23 cellular contexts compared by ENCODE assay signal in the genomic region with DNA sequence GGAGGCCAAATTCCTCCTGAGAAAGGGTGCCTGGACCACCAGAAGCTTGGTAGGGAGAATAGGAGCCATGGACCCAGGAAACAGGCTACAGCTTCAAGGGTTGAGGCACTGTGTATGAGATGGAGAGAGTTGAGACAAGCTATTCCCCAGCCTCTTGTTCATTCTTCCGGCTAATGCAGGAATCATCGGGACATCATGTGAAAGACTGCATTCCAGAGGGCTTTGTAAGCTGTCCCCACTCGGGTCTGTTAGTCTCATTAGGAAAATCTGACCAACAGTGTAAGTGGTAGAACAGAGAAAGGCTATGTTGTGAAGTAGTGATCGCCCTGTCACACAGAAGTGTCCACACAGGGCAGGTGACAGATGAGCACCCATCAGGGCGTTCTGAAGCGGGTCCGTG.
DNase-seq lines count a peak whose midpoint lies in the region; ATAC-seq and TF ChIP-seq lines count a peak whose summit lies in the region.
"Had no signal": no experiment of that assay in that cellular context is flagged by ENCODE, and none has a peak within 500 bp of the region (broad histone marks: within the 10 kb centered on the region; RNA-seq: fewer than 3 reads in every experiment).

No MANE protein-coding gene starts in this region.

- H2AK9ac ChIP-seq in IMR-90 (replicated peaks; ENCODE audit: low read depth, low read length, poor library complexity): peak overlapping the region; percentile 86

- dilution Hi-C loops in IMR-90 (cut with HindIII; ENCODE audit: low sequenced_read_pairs, unreplicated experiment): no loop called here

- H3K4me3 Mint-ChIP-seq in T-helper 2 cell treated with Interferon-gamma antibody and Interleukin-4, amounts not matched to agents 5 μg/mL and 100 μg/mL, for 36 hours: no peak overlapping the region
- H3K4me3 Mint-ChIP-seq: activated CD8-positive, alpha-beta T cell treated with anti-CD3 and anti-CD28 coated beads, Interleukin-2, amount 10 ng/mL, durations not matched to agents 7 days and 5 days; stimulated activated naive CD8-positive, alpha-beta T cell treated with anti-CD3 and anti-CD28 coated beads, Interleukin-15, Interleukin-2, amounts not matched to agents 100 ng/mL and 50 ng/mL, for 24 hours had no signal

- H2BK20ac ChIP-seq in IMR-90 (ENCODE audit: low read depth, low read length): peak overlapping the region; percentile 92

- H3K27ac ChIP-seq in IMR-90 (ENCODE audit: insufficient read depth, low read length) (peak overlapping the region; percentile 70), fibroblast of lung (ENCODE audit: insufficient read depth, low read length) (no peak overlapping the region), thyroid gland (peak overlapping the region in 1 of 3 donors; percentile 24), sigmoid colon (no peak overlapping the region)
- H3K27ac ChIP-seq: adrenal gland, C4-2B, epithelial cell of prostate, gastrocnemius medialis, neutrophil had no signal

- no peak overlapping the region for H3K9ac ChIP-seq in IMR-90 (ENCODE audit: low read depth, low read length)
- no peak overlapping the region for H3K9ac ChIP-seq in fibroblast of lung (ENCODE audit: insufficient read depth, low read length)

- 65% methylated on average over 5 of the region's 7 CpGs; no CpG with 5 or more reads in 1 of the 2 experiments for WGBS in IMR-90 (ENCODE audit: extremely low coverage in 2 of 2, insufficient read length in 1 of 2), 2 experiments
- WGBS in thyroid gland, 2 donors: 86 to 90% methylated on average over 7 of the region's 7 CpGs
- WGBS in sigmoid colon, 2 donors: 83 to 86% methylated on average over 7 of the region's 7 CpGs

- H3K79me1 ChIP-seq in IMR-90 (ENCODE audit: low read depth in 1 of 2, low read length in 2 of 2): peaks cover 9 to 51% of the 10 kb centered on the region in 2 experiments; a peak in 3 of 4 replicates

- H3K4me3 ChIP-seq in AG10803 (ENCODE audit: low read length) (no peak overlapping the region), IMR-90 (ENCODE audit: insufficient read depth, low read depth, low read length) (no peak overlapping the region), fibroblast of lung (replicated peaks in 1 of 4; ENCODE audit: control extremely low read depth in 1 of 4, insufficient read depth in 1 of 4, low read depth in 3 of 4, low read length in 4 of 4) (no peak overlapping the region), thyroid gland (replicated peaks in 1 of 3) (no peak overlapping the region), sigmoid colon (no peak overlapping the region)
- H3K4me3 ChIP-seq: adrenal gland, gastrocnemius medialis, lung had no signal

- peak; percentile 67 for DNase-seq in AG10803 (ENCODE audit: low read depth)
- DNase-seq in IMR-90: peak; percentile 70
- peak; percentile 16 to 81 for DNase-seq in fibroblast of lung (ENCODE audit: low read depth in 2 of 2)
- peak; percentile 28 for DNase-seq in non-pigmented ciliary epithelial cell (ENCODE audit: low read depth)
- DNase-seq in T-helper 2 cell treated with Interferon-gamma antibody and Interleukin-4, amounts not matched to agents 5 μg/mL and 100 μg/mL, for 36 hours (ENCODE audit: low spot score): no peak
- DNase-seq in Kasumi-1 (lab: John Stamatoyannopoulos, UW): no peak
- DNase-seq in thyroid gland: no peak
- DNase-seq in sigmoid colon: no peak
- DNase-seq: activated CD8-positive, alpha-beta T cell treated with anti-CD3 and anti-CD28 coated beads, Interleukin-2, amount 10 ng/mL, durations not matched to agents 7 days and 5 days; adrenal gland; central memory CD4-positive, alpha-beta T cell; gastrocnemius medialis; MV-4-11; NCI-H1694; NCI-H2171 treated with DMSO at 0.1 percent for 48 hours; stimulated activated CD4-positive, alpha-beta T cell treated with anti-CD3 and anti-CD28 coated beads, Interleukin-12 subunit alpha, Interleukin-12 subunit beta, amount 100 ng/mL, for 4 hours; trophoblast cell had no signal

- peak overlapping the region; percentile 86 for H4K5ac ChIP-seq in IMR-90 (ENCODE audit: low read depth, low read length)

- peak overlapping the region; percentile 54 for H3K4me2 ChIP-seq in IMR-90 (ENCODE audit: low read depth, low read length)
- H3K4me2 ChIP-seq in fibroblast of lung (ENCODE audit: extremely low read depth, insufficient read depth, low read length): no peak overlapping the region

- H2BK120ac ChIP-seq in IMR-90 (ENCODE audit: low read depth, low read length): peak overlapping the region; percentile 95

- peak overlapping the region; percentile 94 for H2AK5ac ChIP-seq in IMR-90 (ENCODE audit: low read depth, low read length)

- peak overlapping the region; percentile 95 for H3K4ac ChIP-seq in IMR-90 (ENCODE audit: low read depth, low read length)

- no peaks in the 10 kb centered on the region for H3K36me3 Mint-ChIP-seq in T-helper 2 cell treated with Interferon-gamma antibody and Interleukin-4, amounts not matched to agents 5 μg/mL and 100 μg/mL, for 36 hours (ENCODE audit: low read depth)

- no peak overlapping the region for H3K56ac ChIP-seq in IMR-90 (ENCODE audit: extremely low read depth, insufficient read depth, low read length)

- no peaks in the 10 kb centered on the region for H3K79me2 ChIP-seq in fibroblast of lung (ENCODE audit: control insufficient read depth, insufficient read depth, low read length)

- no peaks in the 10 kb centered on the region for H3K9me3 Mint-ChIP-seq in T-helper 2 cell treated with Interferon-gamma antibody and Interleukin-4, amounts not matched to agents 5 μg/mL and 100 μg/mL, for 36 hours
- H3K9me3 Mint-ChIP-seq: stimulated activated naive CD8-positive, alpha-beta T cell treated with anti-CD3 and anti-CD28 coated beads, Interleukin-15, Interleukin-2, amounts not matched to agents 100 ng/mL and 50 ng/mL, for 24 hours had no signal

- intact Hi-C loops in IMR-90 (cut with micrococcal nuclease): no loop called here
- intact Hi-C loops in thyroid gland (cut with DNase I): no loop called here
- intact Hi-C loops in sigmoid colon (cut with DNase I): no loop called here

- H3K4me1 ChIP-seq in IMR-90 (ENCODE audit: control insufficient read depth, insufficient read depth, low read length) (peaks cover 18% of the 10 kb centered on the region), fibroblast of lung (ENCODE audit: control insufficient read depth, extremely low read depth, insufficient read depth, low read length) (no peaks in the 10 kb centered on the region), thyroid gland (peaks cover 6 to 8% of the 10 kb centered on the region in 2 donors), sigmoid colon (no peaks in the 10 kb centered on the region)
- H3K4me1 ChIP-seq: adrenal gland, gastrocnemius medialis had no signal

- no peaks in the 10 kb centered on the region for H3K4me1 Mint-ChIP-seq in T-helper 2 cell treated with Interferon-gamma antibody and Interleukin-4, amounts not matched to agents 5 μg/mL and 100 μg/mL, for 36 hours (ENCODE audit: low read depth)

- POLR2A ChIA-PET in IMR-90 (lab: Charles Lee; ENCODE audit: unreplicated experiment): no interaction called here

- no peak overlapping the region for H3K27ac Mint-ChIP-seq in T-helper 2 cell treated with Interferon-gamma antibody and Interleukin-4, amounts not matched to agents 5 μg/mL and 100 μg/mL, for 36 hours
- H3K27ac Mint-ChIP-seq: activated CD8-positive, alpha-beta T cell treated with anti-CD3 and anti-CD28 coated beads, Interleukin-2, amount 10 ng/mL, durations not matched to agents 7 days and 5 days; stimulated activated naive CD8-positive, alpha-beta T cell treated with anti-CD3 and anti-CD28 coated beads, Interleukin-15, Interleukin-2, amounts not matched to agents 100 ng/mL and 50 ng/mL, for 24 hours had no signal

- TF ChIP-seq POLR2A in IMR-90 (IDR thresholded peaks at IDR 0.05; ENCODE audit: low read depth, low read length) (no peak), thyroid gland (IDR thresholded peaks at IDR 0.05) (no peak), sigmoid colon (IDR thresholded peaks at IDR 0.05) (no peak)

- H4K20me1 ChIP-seq in IMR-90 (ENCODE audit: insufficient read depth, low read length) (no peaks in the 10 kb centered on the region), fibroblast of lung (ENCODE audit: control insufficient read depth, extremely low read depth, insufficient read depth, low read length) (no peaks in the 10 kb centered on the region)

- no peak for TF ChIP-seq EP300 in sigmoid colon (IDR thresholded peaks at IDR 0.05)

- peak overlapping the region; percentile 88; the same call in 1 of the 2 replicates for H3K23ac ChIP-seq in IMR-90 (ENCODE audit: low read depth, low read length)

- H3K36me3 ChIP-seq in IMR-90 (ENCODE audit: control insufficient read depth, insufficient read depth, low read length) (no peaks in the 10 kb centered on the region), fibroblast of lung (ENCODE audit: control insufficient read depth, insufficient read depth, low read length) (no peaks in the 10 kb centered on the region), thyroid gland (no peaks in the 10 kb centered on the region), sigmoid colon (no peaks in the 10 kb centered on the region)
- H3K36me3 ChIP-seq: adrenal gland, gastrocnemius medialis, neutrophil had no signal

- peak overlapping the region; percentile 93 for H4K91ac ChIP-seq in IMR-90 (ENCODE audit: insufficient read depth, low read depth, low read length)

- CTCF ChIA-PET in IMR-90 (lab: Yijun Ruan, JAX): interaction anchor here (0.9 to 2.2 kb wide), 3 partner anchors 11 to 31 kb away, joined by 3 to 6 read pairs (median 3); no protein-coding TSS in a partner anchor

- in situ Hi-C loops in IMR-90 (cut with MboI; ENCODE audit: low sequenced_read_pairs): no loop called here

- peak overlapping the region; percentile 89 for H2BK15ac ChIP-seq in IMR-90 (ENCODE audit: low read depth, low read length)

- ATAC-seq in IMR-90 (ENCODE audit: low read depth): peak; percentile 82
- ATAC-seq: activated CD4-positive, CD25-positive, alpha-beta regulatory T cell treated with anti-CD3 and anti-CD28 coated beads, Interleukin-2, amount 50 U/mL, for 24 hours; activated CD8-positive, alpha-beta T cell treated with anti-CD3 and anti-CD28 coated beads, Interleukin-2, amount 10 ng/mL, durations not matched to agents 7 days and 5 days; gastrocnemius medialis had no signal

- peak overlapping the region; percentile 87 for H2BK5ac ChIP-seq in IMR-90 (ENCODE audit: low read depth, low read length, poor library complexity, severe bottlenecking)

- peak overlapping the region; percentile 64 to 90 for H4K8ac ChIP-seq in IMR-90 (ENCODE audit: low read depth in 2 of 2, low read length in 2 of 2)

- peak overlapping the region; percentile 82 for H2AFZ ChIP-seq in IMR-90 (replicated peaks; ENCODE audit: low read length, poor library complexity)
- no peak overlapping the region for H2AFZ ChIP-seq in fibroblast of lung (ENCODE audit: low read length)

- BruUV-seq in IMR-90 (replicated peaks; lab: Mats Ljungman, UMichigan): no TSS peak

- TF ChIP-seq CTCF in AG10803 (conservative IDR thresholded peaks at IDR 0.05; ENCODE audit: low read length) (no peak), IMR-90 (conservative IDR thresholded peaks at IDR 0.05; ENCODE audit: low read depth, low read length) (no peak), fibroblast of lung (conservative IDR thresholded peaks at IDR 0.05 in 1 of 2, IDR thresholded peaks at IDR 0.05 in 1 of 2; ENCODE audit: low read depth in 1 of 2, low read length in 2 of 2) (no peak), thyroid gland (IDR thresholded peaks at IDR 0.05) (no peak), sigmoid colon (IDR thresholded peaks at IDR 0.05) (no peak)

- no peak for TF ChIP-seq RAD21 in IMR-90 (IDR thresholded peaks at IDR 0.05; ENCODE audit: low read length)

- H3K9me1 ChIP-seq in IMR-90 (ENCODE audit: insufficient read depth, low read length): peaks cover 16% of the 10 kb centered on the region

- H3K18ac ChIP-seq in IMR-90 (ENCODE audit: low read depth, low read length): peak overlapping the region; percentile 81

- H3K27me3 ChIP-seq in IMR-90 (ENCODE audit: control insufficient read depth, insufficient read depth, low read length): no peaks in the 10 kb centered on the region
- no peaks in the 10 kb centered on the region for H3K27me3 ChIP-seq in fibroblast of lung (ENCODE audit: control insufficient read depth, insufficient read depth, low read length)
- H3K27me3 ChIP-seq in thyroid gland: no peaks in the 10 kb centered on the region
- peaks cover 0 to 5% (median 0%) of the 10 kb centered on the region in 3 donors for H3K27me3 ChIP-seq in sigmoid colon

- no peaks in the 10 kb centered on the region for H3K9me3 ChIP-seq in IMR-90 (ENCODE audit: control insufficient read depth, insufficient read depth, low read length)
- no peaks in the 10 kb centered on the region for H3K9me3 ChIP-seq in fibroblast of lung (ENCODE audit: control insufficient read depth, insufficient read depth, low read depth, low read length)
- no peaks in the 10 kb centered on the region for H3K9me3 ChIP-seq in thyroid gland
- H3K9me3 ChIP-seq in sigmoid colon: no peaks in the 10 kb centered on the region
- H3K9me3 ChIP-seq: adrenal gland, gastrocnemius medialis, neutrophil had no signal

- H3K27me3 Mint-ChIP-seq in T-helper 2 cell treated with Interferon-gamma antibody and Interleukin-4, amounts not matched to agents 5 μg/mL and 100 μg/mL, for 36 hours (ENCODE audit: low read depth): peaks cover 18% of the 10 kb centered on the region

- peak overlapping the region; percentile 92 for H3K14ac ChIP-seq in IMR-90 (replicated peaks; ENCODE audit: low read depth, low read length)

Comparison
In these comparisons a context has a peak if more than half of its experiments do, and no peak if none do; other contexts are left out.
1. DNase-seq: peak in AG10803 (single experiment), IMR-90 (single experiment), fibroblast of lung (2 of 2) and non-pigmented ciliary epithelial cell (single experiment); none in T-helper 2 cell treated with Interferon-gamma antibody and Interleukin-4, amounts not matched to agents 5 μg/mL and 100 μg/mL, for 36 hours (single experiment), Kasumi-1 (0 of 2), thyroid gland (0 of 2) and sigmoid colon (single experiment).